In the genomic region with DNA sequence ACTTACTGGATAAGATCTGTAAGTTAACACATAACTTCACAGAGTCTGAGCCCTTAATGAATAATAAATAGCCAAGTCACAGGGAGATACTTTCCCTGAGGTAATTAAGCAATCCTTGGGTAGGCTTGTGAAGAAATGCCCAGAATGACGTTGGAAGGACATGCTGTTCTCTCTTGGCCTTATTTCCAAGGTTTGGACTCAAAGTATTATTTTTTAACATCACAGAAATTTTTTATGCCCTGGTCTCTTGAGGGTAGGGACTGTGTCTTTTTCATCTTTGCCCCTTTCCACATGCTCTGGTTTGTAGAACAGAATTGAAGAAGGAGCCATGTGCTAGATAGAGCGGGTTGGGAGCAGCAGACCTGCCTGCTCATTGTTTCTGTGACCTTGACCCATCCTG, we compare ENCODE assay signal across 15 cellular contexts. TPM values are rescaled to one million over a fixed set of nuclear protein-coding genes. Genes with fewer than 3 reads are reported as not detected.
"Had no signal": no experiment of that assay in that cellular context is flagged by ENCODE, and none has a peak within 500 bp of the region (broad histone marks: within the 10 kb centered on the region; RNA-seq: fewer than 3 reads in every experiment).

No MANE protein-coding gene starts in this region.

- H3K9me3 Mint-ChIP-seq: activated naive CD8-positive, alpha-beta T cell treated with anti-CD3 and anti-CD28 coated beads, Interleukin-2, amount 50 U/mL, for 24 hours; naive thymus-derived CD8-positive, alpha-beta T cell had no signal

- H3K9me3 ChIP-seq: esophagus squamous epithelium, tibial nerve had no signal

- DNase-seq: activated CD4-positive, alpha-beta T cell treated with anti-CD3 and anti-CD28 coated beads for 48 hours; activated naive CD4-positive, alpha-beta T cell treated with Interleukin-2 at 50 U/mL for 16 hours; activated naive CD8-positive, alpha-beta T cell treated with anti-CD3 and anti-CD28 coated beads, Interleukin-2, amount 50 U/mL, for 24 hours; cerebellar nuclear complex; esophagus squamous epithelium; left cardiac atrium; mammary epithelial cell; naive thymus-derived CD8-positive, alpha-beta T cell; stimulated activated CD4-positive, alpha-beta T cell treated with anti-CD3 and anti-CD28 coated beads, Interleukin-4, amount 100 ng/mL, for 4 hours; T-helper 1 cell had no signal

- H3K27me3 ChIP-seq: esophagus squamous epithelium, tibial nerve had no signal

- H3K4me1 Mint-ChIP-seq: activated naive CD8-positive, alpha-beta T cell treated with anti-CD3 and anti-CD28 coated beads, Interleukin-2, amount 50 U/mL, for 24 hours; naive thymus-derived CD8-positive, alpha-beta T cell had no signal

- H3K36me3 Mint-ChIP-seq: naive thymus-derived CD8-positive, alpha-beta T cell had no signal

- H3K36me3 ChIP-seq: esophagus squamous epithelium, tibial nerve had no signal

- H3K27ac ChIP-seq: SK-N-MC had no signal

- H3K4me3 ChIP-seq: esophagus squamous epithelium, SK-N-MC, tibial nerve had no signal

- H3K27ac Mint-ChIP-seq: activated naive CD8-positive, alpha-beta T cell treated with anti-CD3 and anti-CD28 coated beads, Interleukin-2, amount 50 U/mL, for 24 hours; naive thymus-derived CD8-positive, alpha-beta T cell; WTC11 had no signal

- ATAC-seq: activated naive CD8-positive, alpha-beta T cell treated with anti-CD3 and anti-CD28 coated beads, Interleukin-2, amount 50 U/mL, for 24 hours; naive thymus-derived CD8-positive, alpha-beta T cell; WTC11 had no signal

- H3K4me3 Mint-ChIP-seq: activated naive CD8-positive, alpha-beta T cell treated with anti-CD3 and anti-CD28 coated beads, Interleukin-2, amount 50 U/mL, for 24 hours; naive thymus-derived CD8-positive, alpha-beta T cell; WTC11 had no signal

RNA-seq across cellular contexts. Expression of gene PROK1, which starts 26.2 kb away (rescaled TPM):
- total RNA-seq: mammary epithelial cell; mononuclear cell; naive thymus-derived CD8-positive, alpha-beta T cell; pulmonary artery endothelial cell; WTC11 had no signal
- polyA plus RNA-seq: mammary epithelial cell; naive thymus-derived CD8-positive, alpha-beta T cell had no signal

RNA-seq across cellular contexts. Expression of gene SLC16A4, which starts 33.9 kb away (rescaled TPM):
- total RNA-seq: mononuclear cell had no signal
